9 cellular contexts compared by ENCODE assay signal in the genomic region with DNA sequence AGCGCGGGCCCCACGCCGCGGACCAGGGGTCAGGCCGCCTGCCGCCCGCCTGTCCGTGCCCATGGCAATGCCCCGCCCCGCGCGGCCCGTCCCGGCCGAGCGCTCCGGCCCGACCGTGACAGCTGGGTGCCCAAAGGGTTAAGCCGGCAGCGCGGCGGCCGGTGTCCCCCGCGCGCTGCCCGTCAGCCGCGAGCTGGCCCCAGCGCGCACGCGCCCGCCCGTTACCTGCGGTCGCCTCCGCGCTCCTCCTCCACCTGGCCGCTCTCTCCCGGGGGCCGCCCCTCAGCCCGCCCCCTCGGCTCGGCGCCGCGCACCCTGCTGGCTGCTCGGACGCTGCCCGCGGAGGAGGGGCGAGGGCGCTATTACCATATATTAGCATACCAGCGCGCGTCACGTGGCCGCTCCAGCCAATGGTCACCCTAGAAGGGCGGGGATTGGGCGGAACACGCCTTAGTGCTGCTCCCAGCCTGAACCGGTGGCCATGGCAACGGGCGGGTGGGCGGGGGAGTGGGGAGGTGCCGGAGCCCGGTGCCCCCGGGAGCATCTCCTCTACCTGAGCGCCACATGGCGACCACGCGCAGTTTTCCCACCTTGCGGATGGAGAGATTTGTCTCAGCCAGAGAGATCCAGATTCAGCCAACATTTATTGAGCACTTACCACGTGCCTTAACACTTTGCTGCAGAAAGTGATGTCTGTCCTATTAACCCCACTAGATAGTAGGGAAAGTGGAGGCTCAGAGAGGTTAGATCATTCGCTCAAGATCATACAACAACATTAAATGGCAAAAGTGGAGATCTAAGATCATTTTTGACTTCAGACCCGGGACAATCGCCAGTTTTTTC. TPM values are rescaled to one million over a fixed set of nuclear protein-coding genes. Genes with fewer than 3 reads are reported as not detected.
A peak's percentile ranks its signal among the peaks of the same experiment; 100 is the strongest.
DNase-seq lines count a peak whose midpoint lies in the region; ATAC-seq, FAIRE-seq and TF ChIP-seq lines count a peak whose summit lies in the region.
"Had no signal": no experiment of that assay in that cellular context is flagged by ENCODE, and none has a peak within 500 bp of the region (broad histone marks: within the 10 kb centered on the region; RNA-seq: fewer than 3 reads in every experiment).

A gene with protein sequence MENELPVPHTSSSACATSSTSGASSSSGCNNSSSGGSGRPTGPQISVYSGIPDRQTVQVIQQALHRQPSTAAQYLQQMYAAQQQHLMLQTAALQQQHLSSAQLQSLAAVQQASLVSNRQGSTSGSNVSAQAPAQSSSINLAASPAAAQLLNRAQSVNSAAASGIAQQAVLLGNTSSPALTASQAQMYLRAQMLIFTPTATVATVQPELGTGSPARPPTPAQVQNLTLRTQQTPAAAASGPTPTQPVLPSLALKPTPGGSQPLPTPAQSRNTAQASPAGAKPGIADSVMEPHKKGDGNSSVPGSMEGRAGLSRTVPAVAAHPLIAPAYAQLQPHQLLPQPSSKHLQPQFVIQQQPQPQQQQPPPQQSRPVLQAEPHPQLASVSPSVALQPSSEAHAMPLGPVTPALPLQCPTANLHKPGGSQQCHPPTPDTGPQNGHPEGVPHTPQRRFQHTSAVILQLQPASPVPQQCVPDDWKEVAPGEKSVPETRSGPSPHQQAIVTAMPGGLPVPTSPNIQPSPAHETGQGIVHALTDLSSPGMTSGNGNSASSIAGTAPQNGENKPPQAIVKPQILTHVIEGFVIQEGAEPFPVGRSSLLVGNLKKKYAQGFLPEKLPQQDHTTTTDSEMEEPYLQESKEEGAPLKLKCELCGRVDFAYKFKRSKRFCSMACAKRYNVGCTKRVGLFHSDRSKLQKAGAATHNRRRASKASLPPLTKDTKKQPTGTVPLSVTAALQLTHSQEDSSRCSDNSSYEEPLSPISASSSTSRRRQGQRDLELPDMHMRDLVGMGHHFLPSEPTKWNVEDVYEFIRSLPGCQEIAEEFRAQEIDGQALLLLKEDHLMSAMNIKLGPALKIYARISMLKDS (minus strand): TSS at position 345 of the 843 bp plus-strand sequence. CDS start 55,556 bp downstream, outside the sequence.

- peaks cover 8% of the 10 kb centered on the region for H3K4me1 ChIP-seq in CD4-positive, CD25-positive, alpha-beta regulatory T cell (ENCODE audit: control insufficient read depth, insufficient read depth, low read length, poor library complexity, severe bottlenecking)
- H3K4me1 ChIP-seq in H1 (replicated peaks in 1 of 4; ENCODE audit: control insufficient read depth in 3 of 4, insufficient read depth in 4 of 4, low read length in 3 of 4): peaks cover 0 to 19% (median 6%) of the 10 kb centered on the region in 4 experiments

- peaks cover 20% of the 10 kb centered on the region for H3K27me3 Mint-ChIP-seq in CD4-positive, CD25-positive, alpha-beta regulatory T cell
- peaks cover 40% of the 10 kb centered on the region for H3K27me3 Mint-ChIP-seq in activated CD8-positive, alpha-beta memory T cell treated with anti-CD3 and anti-CD28 coated beads, Interleukin-2, amount 10 ng/mL, durations not matched to agents 7 days and 5 days

- no peak within 1 kb of the TSS for H3K23ac ChIP-seq in H1 (ENCODE audit: insufficient read length)

- H3K56ac ChIP-seq in H1 (replicated peaks; ENCODE audit: insufficient read length, low read depth, low read length): no peak within 1 kb of the TSS

- no peaks in the 10 kb centered on the region for H3K36me3 Mint-ChIP-seq in CD4-positive, CD25-positive, alpha-beta regulatory T cell
- H3K36me3 Mint-ChIP-seq in activated CD8-positive, alpha-beta memory T cell treated with anti-CD3 and anti-CD28 coated beads, Interleukin-2, amount 10 ng/mL, durations not matched to agents 7 days and 5 days: no peaks in the 10 kb centered on the region

- no peak within 1 kb of the TSS for H3K18ac ChIP-seq in H1 (ENCODE audit: extremely low read depth, low read length)

- H3K36me3 ChIP-seq in CD4-positive, CD25-positive, alpha-beta regulatory T cell (ENCODE audit: control insufficient read depth, insufficient read depth, low read length): no peaks in the 10 kb centered on the region
- no peaks in the 10 kb centered on the region for H3K36me3 ChIP-seq in H1 (ENCODE audit: control insufficient read depth in 2 of 4, insufficient read depth in 4 of 4, low read length in 3 of 4)

- H3K27ac ChIP-seq in CD4-positive, CD25-positive, alpha-beta regulatory T cell (ENCODE audit: insufficient read depth, low read length, poor library complexity, severe bottlenecking): no peak within 1 kb of the TSS
- H3K27ac ChIP-seq in H1 (ENCODE audit: low read depth, low read length): no peak within 1 kb of the TSS

- no peaks in the 10 kb centered on the region for H3K79me2 ChIP-seq in H1 (ENCODE audit: control insufficient read depth in 1 of 2, insufficient read depth in 2 of 2, low read length in 2 of 2)

- H3K9ac ChIP-seq in H1 (replicated peaks in 1 of 4; ENCODE audit: extremely low read depth in 1 of 4, low read depth in 3 of 4, low read length in 3 of 4): no peak within 1 kb of the TSS

- peak within 1 kb of the TSS; percentile 29 for H3K4me3 ChIP-seq in CD4-positive, CD25-positive, alpha-beta regulatory T cell (ENCODE audit: low read depth, low read length)
- H3K4me3 ChIP-seq in H1 (ENCODE audit: extremely low read depth in 1 of 4, insufficient read depth in 2 of 4, low read depth in 3 of 4, low read length in 4 of 4): peak within 1 kb of the TSS; percentile 55 to 66 (median 64)

- H4K5ac ChIP-seq in H1 (ENCODE audit: insufficient read length, low read depth, low read length): no peak within 1 kb of the TSS

- no peak within 1 kb of the TSS for H2BK120ac ChIP-seq in H1 (replicated peaks; ENCODE audit: low read depth, low read length)

- peak within 1 kb of the TSS; percentile 53 to 81 (median 74) for H3K4me3 Mint-ChIP-seq in CD4-positive, CD25-positive, alpha-beta regulatory T cell
- H3K4me3 Mint-ChIP-seq in activated CD8-positive, alpha-beta memory T cell treated with anti-CD3 and anti-CD28 coated beads, Interleukin-2, amount 10 ng/mL, durations not matched to agents 7 days and 5 days: peak within 1 kb of the TSS; percentile 41

- H2BK20ac ChIP-seq in H1 (ENCODE audit: low read length): no peak within 1 kb of the TSS

- no peaks in the 10 kb centered on the region; the same call in 1 of the 2 replicates for H3K79me1 ChIP-seq in H1 (ENCODE audit: low read depth, low read length)

- peak in 1 of 2 experiments; percentile 36; a peak in 3 of 4 replicates for TF ChIP-seq RAD21 in H1 (IDR thresholded peaks at IDR 0.05 in 1 of 2, conservative IDR thresholded peaks at IDR 0.05 in 1 of 2; ENCODE audit: low read depth in 2 of 2, low read length in 2 of 2)

- H3K4me1 Mint-ChIP-seq in CD4-positive, CD25-positive, alpha-beta regulatory T cell: peaks cover 2 to 4% (median 3%) of the 10 kb centered on the region in 4 donors
- H3K4me1 Mint-ChIP-seq in activated CD8-positive, alpha-beta memory T cell treated with anti-CD3 and anti-CD28 coated beads, Interleukin-2, amount 10 ng/mL, durations not matched to agents 7 days and 5 days: peaks cover 8% of the 10 kb centered on the region

- POLR2A ChIA-PET in H1 (lab: Charles Lee; ENCODE audit: partially characterized antibody): interaction anchor here (2.4 kb wide), 1 partner anchor 10 kb away, joined by 9 read pairs; no protein-coding TSS in a partner anchor

- 6% methylated on average over 42 of the region's 80 CpGs; no CpG with 5 or more reads in 1 of the 2 experiments for WGBS in H1 (ENCODE audit: extremely low coverage in 1 of 2, insufficient coverage in 1 of 2, insufficient read length in 1 of 2, insufficient replicate concordance in 2 of 2, low coverage in 1 of 2, low lambda C conversion rate in 2 of 2, missing lambda C conversion rate in 1 of 2), 2 experiments

- H3K27me3 ChIP-seq in CD4-positive, CD25-positive, alpha-beta regulatory T cell (ENCODE audit: control insufficient read depth, insufficient read depth, low read length): peaks cover 31% of the 10 kb centered on the region
- peaks cover 0 to 22% (median 14%) of the 10 kb centered on the region in 4 experiments; a peak in 5 of 7 replicates for H3K27me3 ChIP-seq in H1 (replicated peaks in 1 of 4; ENCODE audit: control insufficient read depth in 3 of 4, extremely low read depth in 1 of 4, insufficient read depth in 3 of 4, low read length in 3 of 4)

- no peak within 1 kb of the TSS for H3K14ac ChIP-seq in H1 (ENCODE audit: insufficient read length)

- peak within 1 kb of the TSS; percentile 78 for H2AFZ ChIP-seq in H1 (ENCODE audit: low read length)

- H3K4ac ChIP-seq in H1 (replicated peaks; ENCODE audit: insufficient read length, low read depth, low read length): no peak within 1 kb of the TSS

- peak within 1 kb of the TSS; percentile 81 to 89 for H3K4me2 ChIP-seq in H1 (ENCODE audit: insufficient read depth in 1 of 2, low read depth in 2 of 2, low read length in 2 of 2)

- CTCF ChIA-PET in activated CD8-positive, alpha-beta memory T cell treated with anti-CD3 and anti-CD28 coated beads, Interleukin-2, amount 10 ng/mL, durations not matched to agents 7 days and 5 days (lab: Charles Lee): interaction anchor here (1.0 to 2.2 kb wide), 2 partner anchors 13 to 40 kb away, joined by 3 to 9 read pairs; a partner anchor contains a TSS
- CTCF ChIA-PET in H1 (lab: Charles Lee; ENCODE audit: partially characterized antibody): interaction anchor here (0.9 to 1.0 kb wide), 2 partner anchors 10 to 384 kb away, joined by 3 to 4 read pairs; no protein-coding TSS in a partner anchor

- no peaks in the 10 kb centered on the region for H4K20me1 ChIP-seq in H1 (replicated peaks in 1 of 2; ENCODE audit: control insufficient read depth in 1 of 2, insufficient read depth in 2 of 2, low read length in 2 of 2)

- H2BK15ac ChIP-seq in H1 (ENCODE audit: low read length): no peak within 1 kb of the TSS

- TF ChIP-seq EP300 in H1 (IDR thresholded peaks at IDR 0.05; ENCODE audit: borderline replicate concordance in 1 of 2, low read depth in 2 of 2, low read length in 2 of 2): peak in 1 of 2 experiments; percentile 17; a peak in 1 of 3 replicates

- no peaks in the 10 kb centered on the region for H3K9me3 ChIP-seq in CD4-positive, CD25-positive, alpha-beta regulatory T cell (ENCODE audit: control insufficient read depth in 2 of 2, low read length in 2 of 2)
- no peaks in the 10 kb centered on the region for H3K9me3 ChIP-seq in H1 (ENCODE audit: insufficient read depth in 2 of 2, low read depth in 1 of 2, low read length in 1 of 2)

- H3K27ac Mint-ChIP-seq in CD4-positive, CD25-positive, alpha-beta regulatory T cell: no peak within 1 kb of the TSS
- H3K27ac Mint-ChIP-seq in activated CD8-positive, alpha-beta memory T cell treated with anti-CD3 and anti-CD28 coated beads, Interleukin-2, amount 10 ng/mL, durations not matched to agents 7 days and 5 days: no peak within 1 kb of the TSS

- H4K8ac ChIP-seq in H1 (ENCODE audit: extremely low read depth, insufficient read depth, low read length): no peak within 1 kb of the TSS

- TF ChIP-seq CTCF in GM20000 (IDR thresholded peaks at IDR 0.05; ENCODE audit: extremely low read depth, missing control alignments) (no peak), H1 (IDR thresholded peaks at IDR 0.05; ENCODE audit: control extremely low read depth in 1 of 3, insufficient read depth in 1 of 3, low read depth in 1 of 3, low read length in 3 of 3) (peak in 1 of 3 experiments; percentile 12; a peak in 2 of 4 replicates)

- no peaks in the 10 kb centered on the region for H3K9me3 Mint-ChIP-seq in CD4-positive, CD25-positive, alpha-beta regulatory T cell
- no peaks in the 10 kb centered on the region for H3K9me3 Mint-ChIP-seq in activated CD8-positive, alpha-beta memory T cell treated with anti-CD3 and anti-CD28 coated beads, Interleukin-2, amount 10 ng/mL, durations not matched to agents 7 days and 5 days (ENCODE audit: low read depth)

- no peak within 1 kb of the TSS; the same call in 1 of the 2 replicates for H2BK5ac ChIP-seq in H1 (ENCODE audit: low read depth, low read length)

- peak; percentile 89 to 90 for ATAC-seq in CD4-positive, CD25-positive, alpha-beta regulatory T cell (ENCODE audit: low read depth in 2 of 2)
- peak; percentile 99 for ATAC-seq in activated CD8-positive, alpha-beta memory T cell treated with anti-CD3 and anti-CD28 coated beads, Interleukin-2, amount 10 ng/mL, durations not matched to agents 7 days and 5 days

- peak; percentile 72 to 83 (median 74) for DNase-seq in CD4-positive, CD25-positive, alpha-beta regulatory T cell
- DNase-seq in GM20000 (ENCODE audit: low spot score) (peak; percentile 95), HT1080 (ENCODE audit: low read depth) (peak; percentile 98), NOMO-1 treated with dmso at 0.1 percent for 144 hours (lab: John Stamatoyannopoulos, UW; ENCODE audit: unreplicated experiment) (peak; percentile 91), H1 (ENCODE audit: low read depth in 1 of 2, low spot score in 2 of 2) (peak; percentile 95 to 97), medulla oblongata (ENCODE audit: extremely low spot score) (peak; percentile 99)
- peak; percentile 92 for DNase-seq in activated CD8-positive, alpha-beta memory T cell treated with anti-CD3 and anti-CD28 coated beads, Interleukin-2, amount 10 ng/mL, durations not matched to agents 7 days and 5 days
- peak; percentile 79 to 92 (median 88) for DNase-seq in stimulated activated CD4-positive, alpha-beta T cell treated with anti-CD3 and anti-CD28 coated beads, TNF-alpha, amount 100 ng/mL, for 4 hours (ENCODE audit: low read depth in 3 of 3)

- TF ChIP-seq POLR2A in H1 (IDR thresholded peaks at IDR 0.05; ENCODE audit: control extremely low read depth in 1 of 2, low read depth in 2 of 2, low read length in 2 of 2): no peak

- peaks cover 5% of the 10 kb centered on the region; the same call in 1 of the 2 replicates for H3K23me2 ChIP-seq in H1 (ENCODE audit: low read depth, low read length)

- no peak within 1 kb of the TSS for H2AK5ac ChIP-seq in H1 (ENCODE audit: low read depth, low read length)

- no peak for FAIRE-seq in H1 (lab: Jason Lieb, UNC)
- FAIRE-seq: endometrium had no signal

- no peak within 1 kb of the TSS for H4K91ac ChIP-seq in H1 (replicated peaks; ENCODE audit: insufficient read length, low read length)

- H2BK12ac ChIP-seq in H1 (ENCODE audit: low read depth, low read length): no peak within 1 kb of the TSS

RNA-seq across cellular contexts. Expression of the gene that starts here (rescaled TPM):
- total RNA-seq in CD4-positive, CD25-positive, alpha-beta regulatory T cell: 34.8 TPM
- 10 to 100 TPM in 3 of 4 donors, 1 to 10 TPM in 1; 9.7 to 28.2 (median 16.7) TPM for polyA plus RNA-seq in CD4-positive, CD25-positive, alpha-beta regulatory T cell
- total RNA-seq in HT1080 (2014; rRNA removed; shearing (Covaris generic)): 201 and 240 TPM in 2 replicates
- polyA plus RNA-seq in HT1080 (2015; cell fraction: cytosol; rRNA removed): 229 and 243 TPM in 2 replicates
- 150 and 170 TPM in 2 replicates for polyA plus RNA-seq in HT1080 (2015; cell fraction: nucleus; rRNA removed)
- total RNA-seq in activated CD8-positive, alpha-beta memory T cell treated with anti-CD3 and anti-CD28 coated beads, Interleukin-2, amount 10 ng/mL, durations not matched to agents 7 days and 5 days: 10 to 100 TPM; 36.4 to 43.0 TPM
- total RNA-seq in H1 (2021; fragmentation: NEBNext Ultra II Directional; extraction: Animal tissue kit (Norgen Biotek cat#: 25700)): 5.6 and 6.1 TPM in 2 replicates
- polyA plus RNA-seq in H1 (2011; rRNA removed): 13.9 and 14.2 TPM in 2 replicates
- 11.7 TPM for polyA plus RNA-seq in H1 (2011; cell fraction: cytosol; rRNA removed)
- 13.8 TPM for polyA plus RNA-seq in H1 (2011; cell fraction: nucleus; rRNA removed)
- 7.0 to 22.7 TPM (median 17.2 TPM) in 4 replicates for polyA plus RNA-seq in H1 (2012, experiment 1 of 2)
- polyA plus RNA-seq in H1 (2012, experiment 2 of 2): 15.0 TPM
- 4.0 TPM for polyA plus RNA-seq in H1 (2013, experiment 1 of 2)
- 3.0 TPM for polyA plus RNA-seq in H1 (2013, experiment 2 of 2)
- 11.0 and 14.0 TPM in 2 replicates for polyA minus RNA-seq in H1 (2011; rRNA and poly(A)+ RNA removed)
- polyA minus RNA-seq in H1 (2011; cell fraction: cytosol; rRNA and poly(A)+ RNA removed): 7.5 TPM
- 6.0 TPM for polyA minus RNA-seq in H1 (2011; cell fraction: nucleus; rRNA and poly(A)+ RNA removed)
